Comparison of ENCODE assay signal across 29 cellular contexts in genomic region chr10:132455441-132455971, GRCh38.
"Had no signal": no experiment of that assay in that cellular context is flagged by ENCODE, and none has a peak within 500 bp of the region (broad histone marks: within the 10 kb centered on the region; RNA-seq: fewer than 3 reads in every experiment).

No MANE protein-coding gene starts in this region.

- H3K9me3 ChIP-seq: ascending aorta, gastroesophageal sphincter, left ventricle myocardium inferior, pancreas, prostate gland, upper lobe of left lung had no signal

- H3K27ac ChIP-seq: ascending aorta, cardiac muscle cell, gastroesophageal sphincter, left ventricle myocardium inferior, pancreas, prostate gland, upper lobe of left lung, WERI-Rb-1 had no signal

- H3K4me3 ChIP-seq: ascending aorta, cardiac muscle cell, gastroesophageal sphincter, left ventricle myocardium inferior, lung, pancreas, prostate gland, upper lobe of left lung had no signal

- DNase-seq: activated CD4-positive, alpha-beta memory T cell treated with anti-CD3 and anti-CD28 coated beads for 36 hours; activated CD4-positive, alpha-beta T cell treated with anti-CD3 and anti-CD28 coated beads, Interleukin-2, amount 10 ng/mL, durations not matched to agents 24 days and 14 days; activated CD4-positive, CD25-positive, alpha-beta regulatory T cell treated with anti-CD3 and anti-CD28 coated beads, Interleukin-2, amount 50 U/mL, for 72 hours; activated CD8-positive, alpha-beta memory T cell treated with anti-CD3 and anti-CD28 coated beads, Interleukin-2, amount 50 U/mL, for 4 hours; activated gamma-delta T cell; activated naive CD4-positive, alpha-beta T cell treated with anti-CD3 and anti-CD28 coated beads, Interleukin-2, amount 10 ng/mL, durations not matched to agents 7 days and 5 days; activated naive CD8-positive, alpha-beta T cell treated with anti-CD3 and anti-CD28 coated beads, Interleukin-2, amount 10 ng/mL, durations not matched to agents 7 days and 5 days; activated T-cell treated with anti-CD3 and anti-CD28 coated beads, Interleukin-2, amount 50 U/mL, for 1 hour; cortex of kidney; head of caudate nucleus; kidney glomerular epithelial cell; left ventricle myocardium inferior; mesendoderm; retina; stimulated activated CD4-positive, alpha-beta T cell treated with anti-CD3 and anti-CD28 coated beads, Interleukin-12 subunit alpha, Interleukin-12 subunit beta, amount 100 ng/mL, for 4 hours; stimulated activated CD4-positive, alpha-beta T cell treated with anti-CD3 and anti-CD28 coated beads, Interleukin-4, amount 100 ng/mL, for 24 hours; substantia nigra; SW 1271; T-helper 9 cell; WERI-Rb-1 had no signal

- ATAC-seq: gastroesophageal sphincter; natural killer cell treated with Interleukin-12 subunit alpha and Interleukin-12 subunit beta and Interleukin-15 and Interleukin-18, amount 100 ng/mL, for 72 hours; pancreas; stimulated activated effector memory CD8-positive, alpha-beta T cell treated with anti-CD3 and anti-CD28 coated beads, Interleukin-12 subunit alpha, Interleukin-12 subunit beta, amount 100 ng/mL, for 72 hours had no signal

- H3K27me3 ChIP-seq: ascending aorta, cardiac muscle cell, gastroesophageal sphincter, pancreas, upper lobe of left lung had no signal

- H3K36me3 ChIP-seq: ascending aorta, cardiac muscle cell, gastroesophageal sphincter, left ventricle myocardium inferior, pancreas, prostate gland, upper lobe of left lung, WERI-Rb-1 had no signal
